In genomic region chr4:168848977-168849687, GRCh38 we compare ENCODE assay signal across 9 cellular contexts.
A peak's percentile ranks its signal among the peaks of the same experiment; 100 is the strongest.
DNase-seq lines count a peak whose midpoint lies in the region; ATAC-seq and FAIRE-seq lines count a peak whose summit lies in the region.
"Had no signal": no experiment of that assay in that cellular context is flagged by ENCODE, and none has a peak within 500 bp of the region (broad histone marks: within the 10 kb centered on the region; RNA-seq: fewer than 3 reads in every experiment).

No MANE protein-coding gene starts in this region.

- peak overlapping the region; percentile 41 to 45 for H3K4me3 ChIP-seq in muscle layer of duodenum (ENCODE audit: low read depth in 1 of 2, low read length in 2 of 2)

- H3K9me3 ChIP-seq in KOPT-K1 (ENCODE audit: insufficient read depth, low read length, poor library complexity, severe bottlenecking) (no peaks in the 10 kb centered on the region), muscle layer of duodenum (ENCODE audit: control insufficient read depth in 1 of 2, low read length in 2 of 2) (no peaks in the 10 kb centered on the region)

- peak overlapping the region; percentile 83 for H3K27ac ChIP-seq in KOPT-K1 (ENCODE audit: low read depth, low read length, poor library complexity, severe bottlenecking)
- peak overlapping the region; percentile 33 for H3K27ac ChIP-seq in muscle layer of duodenum (ENCODE audit: low read length)

- H3K36me3 ChIP-seq in KOPT-K1 (ENCODE audit: insufficient read depth, low read length) (no peaks in the 10 kb centered on the region), muscle layer of duodenum (ENCODE audit: control insufficient read depth in 1 of 2, insufficient read depth in 2 of 2, low read length in 2 of 2) (peaks cover 0 to 9% of the 10 kb centered on the region in 2 donors)

- DNase-seq in A172 (ENCODE audit: low spot score) (peak; percentile 44), urothelium cell line (ENCODE audit: low spot score) (no peak), GM19238 (ENCODE audit: insufficient read length, low spot score) (no peak)

- FAIRE-seq in endometrium (lab: Jason Lieb, UNC): peak; percentile 73
- FAIRE-seq in urothelium cell line (lab: Jason Lieb, UNC): no peak

- H3K27me3 ChIP-seq in muscle layer of duodenum (ENCODE audit: low read depth, low read length): no peaks in the 10 kb centered on the region

- ATAC-seq in GM18873 (IDR thresholded peaks at IDR 0.05; ENCODE audit: low FRiP score, unreplicated experiment) (no peak), GM21576 (IDR thresholded peaks at IDR 0.05; ENCODE audit: unreplicated experiment) (no peak)
- ATAC-seq: activated CD4-positive, CD25-positive, alpha-beta regulatory T cell treated with anti-CD3 and anti-CD28 coated beads, Interleukin-2, amount 50 U/mL, for 24 hours had no signal

- peaks cover 19 to 66% of the 10 kb centered on the region in 2 donors for H3K4me1 ChIP-seq in muscle layer of duodenum (ENCODE audit: control insufficient read depth in 1 of 2, insufficient read depth in 2 of 2, low read length in 2 of 2)
